Comparison of ENCODE assay signal across 8 cellular contexts in the genomic region with DNA sequence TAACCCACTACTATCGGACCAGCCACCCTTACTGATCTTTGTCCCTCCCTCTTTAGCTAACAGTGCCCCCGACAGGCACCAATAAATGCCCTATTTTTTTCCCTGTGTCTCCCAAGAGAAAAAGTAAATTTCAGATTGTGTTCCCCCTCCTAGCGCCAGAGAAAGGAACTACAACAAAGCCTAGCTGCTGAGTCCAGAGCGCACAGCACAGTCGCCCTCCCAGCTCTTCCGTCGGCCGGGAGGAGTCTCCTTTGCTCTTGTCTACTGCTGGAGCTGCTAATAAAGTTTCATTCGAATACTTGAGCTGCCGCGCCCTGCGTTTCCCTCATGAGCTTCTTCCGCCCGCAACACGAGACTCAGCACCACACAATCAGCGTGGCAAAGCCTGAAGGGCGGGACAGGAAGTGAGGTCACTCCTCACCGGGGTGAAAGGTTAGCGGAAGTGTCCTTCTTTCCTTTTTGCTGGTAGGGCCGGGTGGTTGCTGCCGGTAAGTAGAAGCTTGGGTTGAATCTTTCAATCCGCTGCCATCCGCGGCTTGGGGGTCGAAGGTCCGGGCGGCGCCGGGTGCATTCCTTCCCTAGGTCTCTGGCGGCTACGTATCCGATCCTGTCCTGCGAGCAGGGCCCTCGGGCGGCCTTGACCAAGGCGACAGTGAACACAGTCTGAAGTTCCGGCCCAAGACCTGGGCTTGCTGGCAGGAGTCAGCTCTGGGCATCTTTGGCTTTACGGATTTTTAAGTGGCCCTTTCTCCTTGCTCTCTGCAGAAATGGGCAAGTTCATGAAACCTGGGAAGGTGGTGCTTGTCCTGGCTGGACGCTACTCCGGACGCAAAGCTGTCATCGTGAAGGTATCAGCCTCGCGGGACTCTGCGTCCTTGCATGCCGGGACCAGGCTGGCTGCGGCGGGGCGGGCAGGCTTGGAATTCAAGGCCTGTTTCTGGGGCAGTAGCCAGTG. TPM values are rescaled to one million over a fixed set of nuclear protein-coding genes. Genes with fewer than 3 reads are reported as not detected.
DNase-seq lines count a peak whose midpoint lies in the region; ATAC-seq, FAIRE-seq and TF ChIP-seq lines count a peak whose summit lies in the region.

TSS of gene RPL27 (plus strand) at position 436 of the 955 bp plus-strand sequence. CDS start at position 768, 332 bp downstream.

- H3K4me2 ChIP-seq in MM.1S (ENCODE audit: low read depth, low read length) = peak within 1 kb of the TSS; percentile 75

- ATAC-seq in foreskin keratinocyte = peak; percentile 94

- peak within 1 kb of the TSS; percentile 39 for H2AFZ ChIP-seq in MM.1S (ENCODE audit: low read length)
- no peak within 1 kb of the TSS for H2AFZ ChIP-seq in neuron (ENCODE audit: low read depth, low read length)

- peak; percentile 80 for TF ChIP-seq CTCF in MM.1S (IDR thresholded peaks at IDR 0.05; ENCODE audit: low read length)
- TF ChIP-seq CTCF in foreskin keratinocyte (conservative IDR thresholded peaks at IDR 0.05) = peak; percentile 97
- no peak for TF ChIP-seq CTCF in subcutaneous adipose tissue (IDR thresholded peaks at IDR 0.05; ENCODE audit: low read depth)

- in situ Hi-C loops in HAP-1 (cut with MboI; ENCODE audit: low sequenced_read_pairs) = no loop called here

- H4K20me1 ChIP-seq in MM.1S (ENCODE audit: insufficient read depth, low read length) = 0 out of 2 replicates have a peak, but pooled peaks cover under 1% of the 10 kb centered on the region

- H3K27me3 ChIP-seq in HAP-1 (ENCODE audit: low read depth) = no peaks in the 10 kb centered on the region
- no peaks in the 10 kb centered on the region for H3K27me3 ChIP-seq in MM.1S (replicated peaks; ENCODE audit: insufficient read depth, low read length)
- no peaks in the 10 kb centered on the region for H3K27me3 ChIP-seq in foreskin keratinocyte
- H3K27me3 ChIP-seq in neuron (ENCODE audit: insufficient read depth, low read length) = no peaks in the 10 kb centered on the region

- peak within 1 kb of the TSS; percentile 79 for H3K27ac ChIP-seq in MM.1S (ENCODE audit: low read length)
- H3K27ac ChIP-seq in foreskin keratinocyte = peak within 1 kb of the TSS; percentile 84

- H3K9me2 ChIP-seq in MM.1S (replicated peaks; ENCODE audit: insufficient read depth, low read length) = no peaks in the 10 kb centered on the region

- no peaks in the 10 kb centered on the region for H3K9me3 ChIP-seq in HAP-1
- no peaks in the 10 kb centered on the region for H3K9me3 ChIP-seq in MM.1S (replicated peaks; ENCODE audit: insufficient read depth, low read length)
- no peaks in the 10 kb centered on the region for H3K9me3 ChIP-seq in neuron (ENCODE audit: low read length)

- peaks cover 27% of the 10 kb centered on the region for H3K79me2 ChIP-seq in MM.1S (ENCODE audit: low read length)

- DNase-seq in HAP-1 (ENCODE audit: low spot score in 2 of 2) (peak; percentile 97 to 100), MM.1S (peak; percentile 100), SIG-M5 treated with dmso at 0.1 percent for 504 hours (lab: John Stamatoyannopoulos, UW; ENCODE audit: unreplicated experiment) (peak; percentile 100), foreskin keratinocyte (peak; percentile 99)
- peak; percentile 96 for DNase-seq in activated gamma-delta T cell treated with anti-CD3 and anti-CD28 coated beads, Interleukin-2, amount 50 U/mL, for 16 hours (ENCODE audit: low read depth)

- FAIRE-seq in G401.6 (lab: Jason Lieb, UNC) = peak; percentile 99

- peak within 1 kb of the TSS; percentile 98 for H3K9ac ChIP-seq in MM.1S (ENCODE audit: low read length)

- H3K4me3 ChIP-seq in HAP-1 = peak within 1 kb of the TSS; percentile 82
- peak within 1 kb of the TSS; percentile 95 for H3K4me3 ChIP-seq in MM.1S (ENCODE audit: low read length)
- peak within 1 kb of the TSS; percentile 72 for H3K4me3 ChIP-seq in neuron (ENCODE audit: low read length)

- H3K4me1 ChIP-seq in HAP-1 (peaks cover 13% of the 10 kb centered on the region), MM.1S (ENCODE audit: low read length) (peaks cover 14% of the 10 kb centered on the region), foreskin keratinocyte (peaks cover 13% of the 10 kb centered on the region), neuron (ENCODE audit: insufficient read depth, low read length) (peaks cover 9% of the 10 kb centered on the region)

- peaks cover 49% of the 10 kb centered on the region for H3F3A ChIP-seq in MM.1S (ENCODE audit: insufficient read depth, low read length)

- H3K36me3 ChIP-seq in HAP-1 (replicated peaks) = peaks cover 48% of the 10 kb centered on the region
- H3K36me3 ChIP-seq in MM.1S (replicated peaks; ENCODE audit: insufficient read depth, low read length) = peaks cover 15% of the 10 kb centered on the region
- H3K36me3 ChIP-seq in neuron (ENCODE audit: insufficient read depth, low read length) = peaks cover 37% of the 10 kb centered on the region

RNA-seq across cellular contexts. Expression of gene RPL27, which starts in this region (rescaled TPM):
- total RNA-seq in foreskin keratinocyte = 1,868 and 1,991 TPM in 2 replicates
- 3,580 and 3,581 TPM in 2 replicates for polyA plus RNA-seq in foreskin keratinocyte
- 1,000 to 10,000 TPM in 3 of 4 donors, 100 to 1,000 TPM in 1; 912 to 2,032 (median 1,085) TPM for total RNA-seq in subcutaneous adipose tissue

Comparison
In these comparisons a context has a peak if more than half of its experiments do, and no peak if none do; other contexts are left out.
1. Peak in every context shown above with its lines: DNase-seq, ATAC-seq, H3K4me3 ChIP-seq and H3K27ac ChIP-seq.